In genomic region chr2:189584662-189585061, GRCh38 we compare ENCODE assay signal across 19 cellular contexts. TPM values are rescaled to one million over a fixed set of nuclear protein-coding genes. Genes with fewer than 3 reads are reported as not detected.
DNase-seq lines count a peak whose midpoint lies in the region; ATAC-seq and TF ChIP-seq lines count a peak whose summit lies in the region.
"Had no signal": no experiment of that assay in that cellular context is flagged by ENCODE, and none has a peak within 500 bp of the region (broad histone marks: within the 10 kb centered on the region; RNA-seq: fewer than 3 reads in every experiment).

No MANE protein-coding gene starts in this region.

- no peaks in the 10 kb centered on the region for H3K36me3 Mint-ChIP-seq in T-helper 17 cell (ENCODE audit: low read depth)
- no peaks in the 10 kb centered on the region for H3K36me3 Mint-ChIP-seq in activated naive CD4-positive, alpha-beta T cell treated with anti-CD3 and anti-CD28 coated beads for 36 hours (ENCODE audit: low read depth)

- H3K9me2 ChIP-seq in GM23248 (ENCODE audit: insufficient read depth) = no peaks in the 10 kb centered on the region

- in situ Hi-C loops in GM23248 (cut with MboI) = no loop called here

- H3K4me3 ChIP-seq in GM23248 = no peak overlapping the region
- no peak overlapping the region for H3K4me3 ChIP-seq in colonic mucosa
- H3K4me3 ChIP-seq in liver (ENCODE audit: low read depth in 1 of 3, low read length in 3 of 3) = no peak overlapping the region

- H3K4me1 ChIP-seq in GM23248 (ENCODE audit: insufficient read depth) = no peaks in the 10 kb centered on the region
- H3K4me1 ChIP-seq in colonic mucosa = no peaks in the 10 kb centered on the region
- H3K4me1 ChIP-seq in liver (ENCODE audit: control insufficient read depth in 4 of 4, insufficient read depth in 4 of 4, low read length in 3 of 4) = peaks cover 0 to 24% (median 13%) of the 10 kb centered on the region in 4 donors

- H3K4me1 Mint-ChIP-seq in T-helper 17 cell = peaks cover 23% of the 10 kb centered on the region
- peaks cover 20% of the 10 kb centered on the region for H3K4me1 Mint-ChIP-seq in activated naive CD4-positive, alpha-beta T cell treated with anti-CD3 and anti-CD28 coated beads for 36 hours (ENCODE audit: low read depth)

- TF ChIP-seq RAD21 in liver (IDR thresholded peaks at IDR 0.05) = no peak

- TF ChIP-seq CTCF in colonic mucosa (IDR thresholded peaks at IDR 0.05) (no peak), liver (IDR thresholded peaks at IDR 0.05; ENCODE audit: low read depth, low read length, missing input control) (no peak)

- no peaks in the 10 kb centered on the region for H3K9me3 Mint-ChIP-seq in activated naive CD4-positive, alpha-beta T cell treated with anti-CD3 and anti-CD28 coated beads for 36 hours
- H3K9me3 Mint-ChIP-seq: CD4-positive, alpha-beta T cell; H9 had no signal

- H2AFZ ChIP-seq in GM23248 = 0 out of 2 replicates have a peak overlapping the region, but pooled peaks have one; percentile 13

- no peak overlapping the region for H3K4me2 ChIP-seq in GM23248 (ENCODE audit: unreplicated experiment)

- CTCF ChIA-PET in activated naive CD4-positive, alpha-beta T cell treated with anti-CD3 and anti-CD28 coated beads for 36 hours (lab: Charles Lee) = no interaction called here

- H3F3A ChIP-seq in GM23248 (ENCODE audit: insufficient read depth) = no peaks in the 10 kb centered on the region

- H3K27ac Mint-ChIP-seq in T-helper 17 cell = peak overlapping the region; percentile 27
- H3K27ac Mint-ChIP-seq in activated naive CD4-positive, alpha-beta T cell treated with anti-CD3 and anti-CD28 coated beads for 36 hours = no peak overlapping the region
- H3K27ac Mint-ChIP-seq: B cell; CD4-positive, alpha-beta T cell; H9 had no signal

- H3K27me3 Mint-ChIP-seq in T-helper 17 cell = peaks cover 10% of the 10 kb centered on the region
- H3K27me3 Mint-ChIP-seq in activated naive CD4-positive, alpha-beta T cell treated with anti-CD3 and anti-CD28 coated beads for 36 hours (ENCODE audit: low read depth) = peaks cover 5% of the 10 kb centered on the region

- no peaks in the 10 kb centered on the region for H3K79me2 ChIP-seq in GM23248 (ENCODE audit: insufficient read depth)

- no peaks in the 10 kb centered on the region for H4K20me1 ChIP-seq in GM23248 (ENCODE audit: insufficient read depth)

- H3K9me3 ChIP-seq in GM23248 (ENCODE audit: low read depth) (no peaks in the 10 kb centered on the region), T-helper 17 cell (ENCODE audit: control insufficient read depth, low read length, poor library complexity, severe bottlenecking) (no peaks in the 10 kb centered on the region), colonic mucosa (no peaks in the 10 kb centered on the region), liver (ENCODE audit: control insufficient read depth in 4 of 4, low read length in 3 of 4) (no peaks in the 10 kb centered on the region)

- no peaks in the 10 kb centered on the region for H3K36me3 ChIP-seq in GM23248 (ENCODE audit: low read depth)
- no peaks in the 10 kb centered on the region for H3K36me3 ChIP-seq in colonic mucosa
- no peaks in the 10 kb centered on the region for H3K36me3 ChIP-seq in liver (ENCODE audit: control insufficient read depth in 4 of 4, insufficient read depth in 3 of 4, low read depth in 1 of 4, low read length in 3 of 4)

- H3K9ac ChIP-seq in GM23248 = no peak overlapping the region
- no peak overlapping the region for H3K9ac ChIP-seq in colonic mucosa (ENCODE audit: low read depth in 2 of 2, low read length in 2 of 2)
- no peak overlapping the region for H3K9ac ChIP-seq in liver (ENCODE audit: low read depth in 1 of 2, low read length in 2 of 2)

- ATAC-seq in T-helper 17 cell = no peak
- no peak for ATAC-seq in GM18909 (IDR thresholded peaks at IDR 0.05; ENCODE audit: poor library complexity, unreplicated experiment)
- ATAC-seq in HG03520 (IDR thresholded peaks at IDR 0.05; ENCODE audit: unreplicated experiment) = no peak
- no peak for ATAC-seq in GM19328 (IDR thresholded peaks at IDR 0.05; ENCODE audit: unreplicated experiment)

- H3K4me3 Mint-ChIP-seq in T-helper 17 cell = no peak overlapping the region
- H3K4me3 Mint-ChIP-seq in activated naive CD4-positive, alpha-beta T cell treated with anti-CD3 and anti-CD28 coated beads for 36 hours = no peak overlapping the region
- H3K4me3 Mint-ChIP-seq: B cell; CD4-positive, alpha-beta T cell; H9 had no signal

- intact Hi-C loops in colonic mucosa (cut with DNase I) = no loop called here
- intact Hi-C loops in activated naive CD4-positive, alpha-beta T cell treated with anti-CD3 and anti-CD28 coated beads for 36 hours (cut with micrococcal nuclease) = loop anchor here (5.0 kb wide), 2 partner anchors 58 to 282 kb away; no protein-coding TSS in a partner anchor

- peaks cover 29% of the 10 kb centered on the region for H3K27me3 ChIP-seq in GM23248 (replicated peaks; ENCODE audit: insufficient read depth)
- no peaks in the 10 kb centered on the region for H3K27me3 ChIP-seq in colonic mucosa
- no peaks in the 10 kb centered on the region for H3K27me3 ChIP-seq in liver (ENCODE audit: control insufficient read depth in 4 of 4, insufficient read depth in 4 of 4, low read length in 3 of 4)

- H3K27ac ChIP-seq in GM23248 (no peak overlapping the region), colonic mucosa (peak overlapping the region; percentile 7), liver (ENCODE audit: low read depth in 1 of 2, low read length in 2 of 2) (no peak overlapping the region)
- H3K27ac ChIP-seq: HL-60 had no signal

- DNase-seq in GM23248 = no peak
- no peak for DNase-seq in T-helper 17 cell
- no peak for DNase-seq in colonic mucosa
- no peak for DNase-seq in activated naive CD4-positive, alpha-beta T cell treated with anti-CD3 and anti-CD28 coated beads for 36 hours
- DNase-seq: C1 segment of cervical spinal cord; Calu3; CD4-positive, alpha-beta T cell; DMS153; DMS79 treated with DMSO at 0.1 percent for 48 hours; GDM1; GOT3; H9; KG1 had no signal

TF ChIP-seq in liver, 16 proteins besides CTCF, POLR2A, EP300 and RAD21:
- no peak for TF ChIP-seq FOXA2 (IDR thresholded peaks at IDR 0.05)
- no peak for TF ChIP-seq GABPA (IDR thresholded peaks at IDR 0.05 in 1 of 2, conservative IDR thresholded peaks at IDR 0.05 in 1 of 2)
- no peak for TF ChIP-seq JUND (IDR thresholded peaks at IDR 0.05)
- TF ChIP-seq ATF3 (IDR thresholded peaks at IDR 0.05) = no peak
- peak; percentile 13 for TF ChIP-seq SP1 (IDR thresholded peaks at IDR 0.05)
- no peak for TF ChIP-seq FOXA1 (IDR thresholded peaks at IDR 0.05)
- no peak for TF ChIP-seq RXRA (IDR thresholded peaks at IDR 0.05)
- no peak for TF ChIP-seq ZBTB33 (IDR thresholded peaks at IDR 0.05)
- no peak for TF ChIP-seq YY1 (IDR thresholded peaks at IDR 0.05)
- peak in 1 of 2 donors; percentile 36 for TF ChIP-seq HNF4A (conservative IDR thresholded peaks at IDR 0.05)
- no peak for TF ChIP-seq EGR1 (IDR thresholded peaks at IDR 0.05; ENCODE audit: low read depth in 2 of 2)
- no peak for TF ChIP-seq HNF4G (IDR thresholded peaks at IDR 0.05)
- TF ChIP-seq REST (IDR thresholded peaks at IDR 0.05) = no peak

RNA-seq across cellular contexts. Expression of gene SLC40A1, which starts 4.1 kb away (rescaled TPM):
- total RNA-seq in GM23248 (2014; rRNA removed; shearing (Covaris generic)) = 0.25 TPM in 1 of 2 replicates, not detected in the other
- 0.15 and 0.28 TPM in 2 replicates for polyA plus RNA-seq in GM23248 (2016; fragmentation: Nextera tagmentation; extraction: Ambion mirVana)
- 10 to 100 TPM; 30.9 to 92.7 TPM for total RNA-seq in T-helper 17 cell
- total RNA-seq in colonic mucosa = 100 to 1,000 TPM in 1 of 2 donors, 10 to 100 TPM in 1; 43.6 to 183 TPM
- total RNA-seq in liver = 100 to 1,000 TPM; 231 to 572 TPM
- polyA plus RNA-seq in liver = 100 to 1,000 TPM in 1 of 2 donors, 10 to 100 TPM in 1; 97.4 to 105 TPM
- total RNA-seq in activated naive CD4-positive, alpha-beta T cell treated with anti-CD3 and anti-CD28 coated beads for 36 hours = 1 to 10 TPM; 3.8 to 4.1 TPM
- total RNA-seq: H9 had no signal

Comparison
In these comparisons a context has a peak if more than half of its experiments do, and no peak if none do; other contexts are left out.
1. RNA of gene SLC40A1, which starts 4.1 kb away (total RNA-seq): 231 to 572 TPM in liver, 43.6 to 183 TPM in colonic mucosa and 30.9 to 92.7 TPM in T-helper 17 cell; 3.8 to 4.1 TPM in activated naive CD4-positive, alpha-beta T cell treated with anti-CD3 and anti-CD28 coated beads for 36 hours and 0.25 TPM in GM23248; every median in the first group is over 4 times any median in the second.